Comparison of ENCODE assay signal across 24 cellular contexts in the genomic region with DNA sequence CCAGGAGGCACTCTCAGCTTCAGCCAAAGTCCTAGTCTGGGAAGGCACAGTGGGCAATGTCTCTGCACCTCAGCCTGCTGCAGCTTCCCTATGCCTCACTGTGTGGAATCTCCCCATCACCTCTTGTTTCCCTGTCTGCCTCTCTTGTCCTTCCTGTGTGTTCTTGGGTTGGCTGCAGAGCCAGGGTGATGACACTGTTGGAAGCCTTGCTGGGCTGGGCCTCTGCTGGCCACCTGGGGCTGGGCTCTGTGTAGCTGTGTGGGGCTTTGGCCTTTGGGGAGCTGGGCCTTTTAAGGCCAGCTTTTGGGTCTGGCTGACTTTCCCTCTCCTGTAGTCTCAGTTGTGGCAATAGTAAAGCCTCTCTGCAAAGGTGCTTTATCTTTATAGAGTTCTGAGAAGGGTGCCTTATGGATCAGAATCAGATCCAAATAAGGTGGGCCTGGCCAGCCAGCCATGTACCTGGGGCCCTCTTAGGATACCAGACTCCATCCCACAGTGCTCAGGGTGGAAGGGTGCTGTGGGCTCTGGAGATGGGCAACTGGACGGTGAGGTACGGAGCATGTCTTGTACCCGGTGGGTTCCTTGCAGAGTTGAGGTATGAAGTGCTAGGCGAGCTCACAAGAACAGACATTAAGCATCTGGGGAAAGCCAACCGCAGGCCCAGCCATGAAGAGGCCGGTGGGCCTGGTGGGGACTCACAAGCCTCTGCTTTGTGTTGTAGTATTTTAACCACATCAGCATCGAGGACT. TPM values are rescaled to one million over a fixed set of nuclear protein-coding genes. Genes with fewer than 3 reads are reported as not detected.
A peak's percentile ranks its signal among the peaks of the same experiment; 100 is the strongest.
DNase-seq lines count a peak whose midpoint lies in the region; ATAC-seq, FAIRE-seq and TF ChIP-seq lines count a peak whose summit lies in the region.
"Had no signal": no experiment of that assay in that cellular context is flagged by ENCODE, and none has a peak within 500 bp of the region (broad histone marks: within the 10 kb centered on the region; RNA-seq: fewer than 3 reads in every experiment).

No MANE protein-coding gene starts in this region.

- TF ChIP-seq EP300 in HepG2 (IDR thresholded peaks at IDR 0.05; ENCODE audit: low read depth in 2 of 2, low read length in 2 of 2) = no peak
- TF ChIP-seq EP300 in HepG2 (CRISPR knock-in tag; IDR thresholded peaks at IDR 0.05; ENCODE audit: borderline replicate concordance) = no peak

- no peak overlapping the region for H2AFZ ChIP-seq in HepG2 (ENCODE audit: low read length)

- no peak overlapping the region for H3K4me2 ChIP-seq in HepG2 (ENCODE audit: low read depth, low read length)

- H3K27ac ChIP-seq in right lobe of liver (peak overlapping the region in 1 of 3 donors; percentile 51), HepG2 (ENCODE audit: extremely low read length, insufficient read depth, low read length) (no peak overlapping the region), angular gyrus (ENCODE audit: low read depth, low read length) (peak overlapping the region; percentile 24)
- H3K27ac ChIP-seq: tibial artery, VCaP had no signal

- peaks cover 15 to 37% (median 22%) of the 10 kb centered on the region in 4 donors for H3K4me1 Mint-ChIP-seq in naive thymus-derived CD8-positive, alpha-beta T cell

- no peak for TF ChIP-seq RAD21 in HepG2 (CRISPR knock-in tag; IDR thresholded peaks at IDR 0.05)

- H3K27me3 ChIP-seq in right lobe of liver (no peaks in the 10 kb centered on the region), HepG2 (ENCODE audit: control insufficient read depth in 1 of 2, insufficient read depth in 2 of 2, low read length in 2 of 2) (no peaks in the 10 kb centered on the region)
- H3K27me3 ChIP-seq: tibial artery had no signal

- H3K27me3 Mint-ChIP-seq in naive thymus-derived CD8-positive, alpha-beta T cell = no peaks in the 10 kb centered on the region
- H3K27me3 Mint-ChIP-seq: activated naive CD8-positive, alpha-beta T cell; CD4-positive, CD25-positive, alpha-beta regulatory T cell; stimulated activated naive CD8-positive, alpha-beta T cell treated with anti-CD3 and anti-CD28 coated beads, Interleukin-15, Interleukin-2, amounts not matched to agents 100 ng/mL and 50 ng/mL, for 24 hours had no signal

- H3K9me3 Mint-ChIP-seq in naive thymus-derived CD8-positive, alpha-beta T cell = no peaks in the 10 kb centered on the region
- H3K9me3 Mint-ChIP-seq: CD4-positive, CD25-positive, alpha-beta regulatory T cell; H9; natural killer cell; stimulated activated naive CD8-positive, alpha-beta T cell treated with anti-CD3 and anti-CD28 coated beads, Interleukin-15, Interleukin-2, amounts not matched to agents 100 ng/mL and 50 ng/mL, for 24 hours had no signal

- H3K4me3 ChIP-seq in right lobe of liver = no peak overlapping the region
- H3K4me3 ChIP-seq in HepG2 (replicated peaks in 1 of 3; ENCODE audit: insufficient read depth in 1 of 3, low read depth in 2 of 3, low read length in 3 of 3) = no peak overlapping the region
- H3K4me3 ChIP-seq: tibial artery had no signal

- peaks cover 6 to 52% (median 20%) of the 10 kb centered on the region in 4 donors for H3K36me3 ChIP-seq in right lobe of liver
- H3K36me3 ChIP-seq in HepG2 (replicated peaks in 1 of 2; ENCODE audit: control insufficient read depth in 1 of 2, insufficient read depth in 2 of 2, low read length in 2 of 2) = peaks cover 55 to 94% of the 10 kb centered on the region in 2 experiments

- CTCF ChIA-PET in HepG2 (lab: Yijun Ruan, JAX; ENCODE audit: low intra/inter-chr PET ratio, low total read pairs) = no interaction called here

- intact Hi-C loops in right lobe of liver (cut with DNase I) = no loop called here
- intact Hi-C loops in HepG2 (cut with micrococcal nuclease; ENCODE audit: unreplicated experiment) = no loop called here

- no peak overlapping the region for H3K9ac ChIP-seq in HepG2 (ENCODE audit: insufficient read depth, low read depth, low read length)

- H3K79me2 ChIP-seq in HepG2 (ENCODE audit: insufficient read depth, low read length) = peaks cover 10% of the 10 kb centered on the region

- no peak overlapping the region for H3K4me3 Mint-ChIP-seq in naive thymus-derived CD8-positive, alpha-beta T cell
- H3K4me3 Mint-ChIP-seq: activated naive CD8-positive, alpha-beta T cell; H9; natural killer cell; stimulated activated naive CD8-positive, alpha-beta T cell treated with anti-CD3 and anti-CD28 coated beads, Interleukin-15, Interleukin-2, amounts not matched to agents 100 ng/mL and 50 ng/mL, for 24 hours had no signal

- in situ Hi-C loops in HepG2 (cut with HindIII; ENCODE audit: extremely low pct_ligation_motif_present, low pct_unique_long_range_greater_than_20kb) = no loop called here

- POLR2A ChIA-PET in HepG2 (lab: Yijun Ruan, JAX) = no interaction called here
- POLR2A ChIA-PET in naive thymus-derived CD8-positive, alpha-beta T cell (lab: Charles Lee) = interaction anchor here (1.3 to 1.9 kb wide), 2 partner anchors 11 to 13 kb away, joined by 3 to 7 read pairs; a partner anchor contains a TSS

- no TSS peak for BruUV-seq in HepG2 (replicated peaks; lab: Mats Ljungman, UMichigan)

- H4K20me1 ChIP-seq in HepG2 (ENCODE audit: insufficient read depth, low read length) = no peaks in the 10 kb centered on the region

- H3K4me1 ChIP-seq in right lobe of liver (peaks cover 0 to 21% (median 9%) of the 10 kb centered on the region in 4 donors), HepG2 (ENCODE audit: insufficient read depth, low read length) (peaks cover 8% of the 10 kb centered on the region; the same call in 1 of the 2 replicates)
- H3K4me1 ChIP-seq: tibial artery had no signal

- no peak for FAIRE-seq in HepG2 (lab: Jason Lieb, UNC)
- FAIRE-seq: RCC 7860 had no signal

- H3K27ac Mint-ChIP-seq in naive thymus-derived CD8-positive, alpha-beta T cell = peak overlapping the region in 6 of 10 donors; percentile 25 to 80 (median 52)
- H3K27ac Mint-ChIP-seq: natural killer cell; stimulated activated naive CD8-positive, alpha-beta T cell treated with anti-CD3 and anti-CD28 coated beads, Interleukin-15, Interleukin-2, amounts not matched to agents 100 ng/mL and 50 ng/mL, for 24 hours had no signal

- no peak for TF ChIP-seq CTCF in right lobe of liver (IDR thresholded peaks at IDR 0.05)
- TF ChIP-seq CTCF in HepG2 (CRISPR knock-in tag; IDR thresholded peaks at IDR 0.05) = no peak

- TF ChIP-seq POLR2A in right lobe of liver (IDR thresholded peaks at IDR 0.05) (no peak), HepG2 (IDR thresholded peaks at IDR 0.05; ENCODE audit: insufficient read depth in 1 of 2, low read depth in 2 of 2, low read length in 2 of 2) (no peak)

- peaks cover 0 to 40% (median 2%) of the 10 kb centered on the region in 3 donors for H3K36me3 Mint-ChIP-seq in naive thymus-derived CD8-positive, alpha-beta T cell
- H3K36me3 Mint-ChIP-seq: natural killer cell had no signal

- ATAC-seq in right lobe of liver (no peak), HepG2 (no peak), esophagus mucosa (no peak), GM19324 (IDR thresholded peaks at IDR 0.05; ENCODE audit: low FRiP score, unreplicated experiment) (no peak), GM19023 (IDR thresholded peaks at IDR 0.05; ENCODE audit: unreplicated experiment) (no peak)
- no peak for ATAC-seq in naive thymus-derived CD8-positive, alpha-beta T cell
- ATAC-seq: left lobe of liver, natural killer cell had no signal

- WGBS in right lobe of liver (ENCODE audit: insufficient coverage, low coverage, low lambda C conversion rate, missing lambda C conversion rate) = 100% methylated on average over 4 of the region's 7 CpGs
- WGBS in HepG2 (ENCODE audit: low lambda C conversion rate) = 97% methylated on average over 7 of the region's 7 CpGs

- DNase-seq in right lobe of liver (peak in 2 of 3 donors; percentile 5 to 33), HepG2 (ENCODE audit: low spot score) (no peak)
- peak in 1 of 10 donors; percentile 32 for DNase-seq in naive thymus-derived CD8-positive, alpha-beta T cell
- DNase-seq: activated CD4-positive, alpha-beta T cell treated with anti-CD3 and anti-CD28 coated beads, Interleukin-2, amount 50 U/mL, for 4 hours; CD4-positive, CD25-positive, alpha-beta regulatory T cell; effector CD4-positive, alpha-beta T cell; erythroblast; H9; natural killer cell; NCI-H1092; NCI-H187 treated with DMSO at 0.1 percent for 48 hours; NCI-H69; retina; T-helper 2 cell; tibial artery had no signal

- H3K9me3 ChIP-seq in right lobe of liver (no peaks in the 10 kb centered on the region), HepG2 (ENCODE audit: low read length) (no peaks in the 10 kb centered on the region)
- H3K9me3 ChIP-seq: tibial artery had no signal

RNA-seq across cellular contexts. Expression of a gene that starts 10.3 kb away (rescaled TPM):
- total RNA-seq in right lobe of liver (100 to 1,000 TPM in 2 of 6 experiments, 10 to 100 TPM in 4; 39.5 to 224 (median 52.2) TPM), HepG2 (2016; rRNA removed; fragmentation: Illumina TruSeq; extraction: Trizol) (492 and 544 TPM in 2 replicates), esophagus mucosa (141 TPM)
- total RNA-seq in HepG2 (2016; cell fraction: cytosol; rRNA removed; fragmentation: Illumina TruSeq; extraction: Trizol; ENCODE audit: low read depth) = 261 and 299 TPM in 2 replicates
- 488 and 609 TPM in 2 replicates for total RNA-seq in HepG2 (2016; cell fraction: insoluble cytoplasmic fraction; rRNA removed; fragmentation: Illumina TruSeq; extraction: Trizol)
- 327 and 371 TPM in 2 replicates for total RNA-seq in HepG2 (2016; cell fraction: membrane; rRNA removed; fragmentation: Illumina TruSeq; extraction: Trizol)
- total RNA-seq in HepG2 (2016; cell fraction: nucleus; rRNA removed; fragmentation: Illumina TruSeq; extraction: Trizol) = 174 and 196 TPM in 2 replicates
- 167 and 181 TPM in 2 replicates for polyA plus RNA-seq in HepG2 (2011; rRNA removed)
- 186 and 192 TPM in 2 replicates for polyA plus RNA-seq in HepG2 (2011; cell fraction: cytosol; rRNA removed)
- 148 and 170 TPM in 2 replicates for polyA plus RNA-seq in HepG2 (2011; cell fraction: nucleus; rRNA removed)
- 127 and 149 TPM in 2 replicates for polyA plus RNA-seq in HepG2 (2012)
- polyA plus RNA-seq in HepG2 (2016; cell fraction: cytosol; fragmentation: Illumina TruSeq; extraction: Trizol; ENCODE audit: low read depth) = 239 and 293 TPM in 2 replicates
- 614 and 703 TPM in 2 replicates for polyA plus RNA-seq in HepG2 (2016; cell fraction: insoluble cytoplasmic fraction; fragmentation: Illumina TruSeq; extraction: Trizol; ENCODE audit: low read depth)
- polyA plus RNA-seq in HepG2 (2016; cell fraction: membrane; fragmentation: Illumina TruSeq; extraction: Trizol; ENCODE audit: low read depth) = 272 and 323 TPM in 2 replicates
- 346 and 368 TPM in 2 replicates for polyA plus RNA-seq in HepG2 (2016; cell fraction: nucleus; fragmentation: Illumina TruSeq; extraction: Trizol; ENCODE audit: insufficient read depth, low read depth)
- 156 and 233 TPM in 2 replicates for polyA minus RNA-seq in HepG2 (2011; rRNA and poly(A)+ RNA removed; ENCODE audit: low replicate concordance)
- 76.0 and 88.9 TPM in 2 replicates for polyA minus RNA-seq in HepG2 (2011; cell fraction: cytosol; rRNA and poly(A)+ RNA removed)
- 52.2 and 57.9 TPM in 2 replicates for polyA minus RNA-seq in HepG2 (2011; cell fraction: nucleus; rRNA and poly(A)+ RNA removed)
- 10 to 100 TPM; 64.0 to 67.0 TPM for total RNA-seq in naive thymus-derived CD8-positive, alpha-beta T cell
- 100 to 1,000 TPM in 1 of 3 donors, 10 to 100 TPM in 2; 72.5 to 106 (median 92.7) TPM for polyA plus RNA-seq in naive thymus-derived CD8-positive, alpha-beta T cell

RNA-seq across cellular contexts. Expression of a gene that starts 11.4 kb away (rescaled TPM):
- total RNA-seq in right lobe of liver = 10 to 100 TPM; 26.9 to 54.6 (median 29.1) TPM
- 18.4 and 30.3 TPM in 2 replicates for total RNA-seq in HepG2 (2016; rRNA removed; fragmentation: Illumina TruSeq; extraction: Trizol)
- total RNA-seq in HepG2 (2016; cell fraction: cytosol; rRNA removed; fragmentation: Illumina TruSeq; extraction: Trizol; ENCODE audit: low read depth) = 11.5 and 14.4 TPM in 2 replicates
- total RNA-seq in HepG2 (2016; cell fraction: insoluble cytoplasmic fraction; rRNA removed; fragmentation: Illumina TruSeq; extraction: Trizol) = 16.2 and 32.5 TPM in 2 replicates
- total RNA-seq in HepG2 (2016; cell fraction: membrane; rRNA removed; fragmentation: Illumina TruSeq; extraction: Trizol) = 15.5 and 21.4 TPM in 2 replicates
- total RNA-seq in HepG2 (2016; cell fraction: nucleus; rRNA removed; fragmentation: Illumina TruSeq; extraction: Trizol) = 35.9 and 49.2 TPM in 2 replicates
- 24.0 and 30.8 TPM in 2 replicates for polyA plus RNA-seq in HepG2 (2011; rRNA removed)
- 12.3 and 19.2 TPM in 2 replicates for polyA plus RNA-seq in HepG2 (2011; cell fraction: cytosol; rRNA removed)
- polyA plus RNA-seq in HepG2 (2011; cell fraction: nucleus; rRNA removed) = 251 and 263 TPM in 2 replicates
- 17.6 and 20.5 TPM in 2 replicates for polyA plus RNA-seq in HepG2 (2012)
- polyA plus RNA-seq in HepG2 (2016; cell fraction: cytosol; fragmentation: Illumina TruSeq; extraction: Trizol; ENCODE audit: low read depth) = 7.7 TPM in 2 replicates
- polyA plus RNA-seq in HepG2 (2016; cell fraction: insoluble cytoplasmic fraction; fragmentation: Illumina TruSeq; extraction: Trizol; ENCODE audit: low read depth) = 20.9 and 22.1 TPM in 2 replicates
- polyA plus RNA-seq in HepG2 (2016; cell fraction: membrane; fragmentation: Illumina TruSeq; extraction: Trizol; ENCODE audit: low read depth) = 11.9 and 13.0 TPM in 2 replicates
- 95.8 and 103 TPM in 2 replicates for polyA plus RNA-seq in HepG2 (2016; cell fraction: nucleus; fragmentation: Illumina TruSeq; extraction: Trizol; ENCODE audit: insufficient read depth, low read depth)
- polyA minus RNA-seq in HepG2 (2011; rRNA and poly(A)+ RNA removed; ENCODE audit: low replicate concordance) = 51.2 and 62.1 TPM in 2 replicates
- 10.6 and 13.6 TPM in 2 replicates for polyA minus RNA-seq in HepG2 (2011; cell fraction: cytosol; rRNA and poly(A)+ RNA removed)
- polyA minus RNA-seq in HepG2 (2011; cell fraction: nucleus; rRNA and poly(A)+ RNA removed) = 48.9 and 53.0 TPM in 2 replicates
- total RNA-seq in naive thymus-derived CD8-positive, alpha-beta T cell = 100 to 1,000 TPM; 120 to 123 TPM
- 10 to 100 TPM; 24.8 to 36.8 (median 32.5) TPM for polyA plus RNA-seq in naive thymus-derived CD8-positive, alpha-beta T cell
- 31.8 TPM for total RNA-seq in esophagus mucosa

RNA-seq across cellular contexts. Expression of a gene that starts 25.6 kb away (rescaled TPM):
- total RNA-seq in right lobe of liver = 10 to 100 TPM; 11.4 to 27.2 (median 16.1) TPM
- 14.8 and 23.2 TPM in 2 replicates for total RNA-seq in HepG2 (2016; rRNA removed; fragmentation: Illumina TruSeq; extraction: Trizol)
- 6.6 and 9.7 TPM in 2 replicates for total RNA-seq in HepG2 (2016; cell fraction: cytosol; rRNA removed; fragmentation: Illumina TruSeq; extraction: Trizol; ENCODE audit: low read depth)
- total RNA-seq in HepG2 (2016; cell fraction: insoluble cytoplasmic fraction; rRNA removed; fragmentation: Illumina TruSeq; extraction: Trizol) = 12.0 and 23.2 TPM in 2 replicates
- 9.0 and 9.2 TPM in 2 replicates for total RNA-seq in HepG2 (2016; cell fraction: membrane; rRNA removed; fragmentation: Illumina TruSeq; extraction: Trizol)
- total RNA-seq in HepG2 (2016; cell fraction: nucleus; rRNA removed; fragmentation: Illumina TruSeq; extraction: Trizol) = 31.9 and 36.2 TPM in 2 replicates
- 10.2 and 14.6 TPM in 2 replicates for polyA plus RNA-seq in HepG2 (2011; rRNA removed)
- 5.7 and 6.4 TPM in 2 replicates for polyA plus RNA-seq in HepG2 (2011; cell fraction: cytosol; rRNA removed)
- 78.1 and 81.2 TPM in 2 replicates for polyA plus RNA-seq in HepG2 (2011; cell fraction: nucleus; rRNA removed)
- polyA plus RNA-seq in HepG2 (2012) = 11.5 and 13.9 TPM in 2 replicates
- 2.2 and 2.4 TPM in 2 replicates for polyA plus RNA-seq in HepG2 (2016; cell fraction: cytosol; fragmentation: Illumina TruSeq; extraction: Trizol; ENCODE audit: low read depth)
- polyA plus RNA-seq in HepG2 (2016; cell fraction: insoluble cytoplasmic fraction; fragmentation: Illumina TruSeq; extraction: Trizol; ENCODE audit: low read depth) = 11.4 and 14.1 TPM in 2 replicates
- polyA plus RNA-seq in HepG2 (2016; cell fraction: membrane; fragmentation: Illumina TruSeq; extraction: Trizol; ENCODE audit: low read depth) = 4.9 TPM in 2 replicates
- polyA plus RNA-seq in HepG2 (2016; cell fraction: nucleus; fragmentation: Illumina TruSeq; extraction: Trizol; ENCODE audit: insufficient read depth, low read depth) = 67.7 and 78.1 TPM in 2 replicates
- polyA minus RNA-seq in HepG2 (2011; rRNA and poly(A)+ RNA removed; ENCODE audit: low replicate concordance) = 25.9 and 28.5 TPM in 2 replicates
- 4.4 and 5.3 TPM in 2 replicates for polyA minus RNA-seq in HepG2 (2011; cell fraction: cytosol; rRNA and poly(A)+ RNA removed)
- polyA minus RNA-seq in HepG2 (2011; cell fraction: nucleus; rRNA and poly(A)+ RNA removed) = 31.7 and 34.0 TPM in 2 replicates
- total RNA-seq in naive thymus-derived CD8-positive, alpha-beta T cell = 10 to 100 TPM; 51.3 to 53.3 TPM
- polyA plus RNA-seq in naive thymus-derived CD8-positive, alpha-beta T cell = 1 to 10 TPM; 4.0 to 6.0 (median 4.4) TPM
- total RNA-seq in esophagus mucosa = 16.2 TPM

RNA-seq across cellular contexts. Expression of a gene that starts 26.0 kb away (rescaled TPM):
- 10 to 100 TPM; 11.4 to 39.0 (median 28.7) TPM for total RNA-seq in right lobe of liver
- 2.2 and 7.5 TPM in 2 replicates for total RNA-seq in HepG2 (2016; rRNA removed; fragmentation: Illumina TruSeq; extraction: Trizol)
- total RNA-seq in HepG2 (2016; cell fraction: cytosol; rRNA removed; fragmentation: Illumina TruSeq; extraction: Trizol; ENCODE audit: low read depth) = 9.7 and 13.0 TPM in 2 replicates
- 2.3 and 6.9 TPM in 2 replicates for total RNA-seq in HepG2 (2016; cell fraction: insoluble cytoplasmic fraction; rRNA removed; fragmentation: Illumina TruSeq; extraction: Trizol)
- total RNA-seq in HepG2 (2016; cell fraction: membrane; rRNA removed; fragmentation: Illumina TruSeq; extraction: Trizol) = 7.3 and 7.7 TPM in 2 replicates
- 10.4 and 12.9 TPM in 2 replicates for total RNA-seq in HepG2 (2016; cell fraction: nucleus; rRNA removed; fragmentation: Illumina TruSeq; extraction: Trizol)
- polyA plus RNA-seq in HepG2 (2011; rRNA removed) = 21.3 and 23.8 TPM in 2 replicates
- 7.4 and 11.5 TPM in 2 replicates for polyA plus RNA-seq in HepG2 (2011; cell fraction: cytosol; rRNA removed)
- 339 and 424 TPM in 2 replicates for polyA plus RNA-seq in HepG2 (2011; cell fraction: nucleus; rRNA removed)
- 20.4 and 23.6 TPM in 2 replicates for polyA plus RNA-seq in HepG2 (2012)
- 4.7 and 5.5 TPM in 2 replicates for polyA plus RNA-seq in HepG2 (2016; cell fraction: cytosol; fragmentation: Illumina TruSeq; extraction: Trizol; ENCODE audit: low read depth)
- polyA plus RNA-seq in HepG2 (2016; cell fraction: insoluble cytoplasmic fraction; fragmentation: Illumina TruSeq; extraction: Trizol; ENCODE audit: low read depth) = 6.9 and 9.6 TPM in 2 replicates
- polyA plus RNA-seq in HepG2 (2016; cell fraction: membrane; fragmentation: Illumina TruSeq; extraction: Trizol; ENCODE audit: low read depth) = 13.6 and 14.9 TPM in 2 replicates
- 107 and 110 TPM in 2 replicates for polyA plus RNA-seq in HepG2 (2016; cell fraction: nucleus; fragmentation: Illumina TruSeq; extraction: Trizol; ENCODE audit: insufficient read depth, low read depth)
- polyA minus RNA-seq in HepG2 (2011; rRNA and poly(A)+ RNA removed; ENCODE audit: low replicate concordance) = 10.0 and 10.2 TPM in 2 replicates
- 4.3 and 6.2 TPM in 2 replicates for polyA minus RNA-seq in HepG2 (2011; cell fraction: cytosol; rRNA and poly(A)+ RNA removed)
- polyA minus RNA-seq in HepG2 (2011; cell fraction: nucleus; rRNA and poly(A)+ RNA removed) = 11.3 and 19.8 TPM in 2 replicates
- 10 to 100 TPM; 93.5 to 99.2 TPM for total RNA-seq in naive thymus-derived CD8-positive, alpha-beta T cell
- 1 to 10 TPM; 1.4 to 4.6 (median 2.6) TPM for polyA plus RNA-seq in naive thymus-derived CD8-positive, alpha-beta T cell
- 24.5 TPM for total RNA-seq in esophagus mucosa

RNA-seq across cellular contexts. Expression of a gene that starts 45.2 kb away (rescaled TPM):
- total RNA-seq in right lobe of liver (not detected), HepG2 (2016; rRNA removed; fragmentation: Illumina TruSeq; extraction: Trizol) (not detected in 2 replicates), esophagus mucosa (0.44 TPM)
- total RNA-seq in HepG2 (2016; cell fraction: cytosol; rRNA removed; fragmentation: Illumina TruSeq; extraction: Trizol; ENCODE audit: low read depth) = not detected in 2 replicates
- total RNA-seq in HepG2 (2016; cell fraction: insoluble cytoplasmic fraction; rRNA removed; fragmentation: Illumina TruSeq; extraction: Trizol) = not detected in 2 replicates
- not detected in 2 replicates for total RNA-seq in HepG2 (2016; cell fraction: membrane; rRNA removed; fragmentation: Illumina TruSeq; extraction: Trizol)
- not detected in 2 replicates for total RNA-seq in HepG2 (2016; cell fraction: nucleus; rRNA removed; fragmentation: Illumina TruSeq; extraction: Trizol)
- not detected in 2 replicates for polyA plus RNA-seq in HepG2 (2011; rRNA removed)
- not detected in 2 replicates for polyA plus RNA-seq in HepG2 (2011; cell fraction: cytosol; rRNA removed)
- not detected in 2 replicates for polyA plus RNA-seq in HepG2 (2011; cell fraction: nucleus; rRNA removed)
- not detected in 2 replicates for polyA plus RNA-seq in HepG2 (2012)
- not detected in 2 replicates for polyA plus RNA-seq in HepG2 (2016; cell fraction: cytosol; fragmentation: Illumina TruSeq; extraction: Trizol; ENCODE audit: low read depth)
- not detected in 2 replicates for polyA plus RNA-seq in HepG2 (2016; cell fraction: insoluble cytoplasmic fraction; fragmentation: Illumina TruSeq; extraction: Trizol; ENCODE audit: low read depth)
- not detected in 2 replicates for polyA plus RNA-seq in HepG2 (2016; cell fraction: membrane; fragmentation: Illumina TruSeq; extraction: Trizol; ENCODE audit: low read depth)
- not detected in 2 replicates for polyA plus RNA-seq in HepG2 (2016; cell fraction: nucleus; fragmentation: Illumina TruSeq; extraction: Trizol; ENCODE audit: insufficient read depth, low read depth)
- polyA minus RNA-seq in HepG2 (2011; rRNA and poly(A)+ RNA removed; ENCODE audit: low replicate concordance) = not detected in 2 replicates
- polyA minus RNA-seq in HepG2 (2011; cell fraction: cytosol; rRNA and poly(A)+ RNA removed) = not detected in 2 replicates
- polyA minus RNA-seq in HepG2 (2011; cell fraction: nucleus; rRNA and poly(A)+ RNA removed) = not detected in 2 replicates
- not detected for total RNA-seq in naive thymus-derived CD8-positive, alpha-beta T cell
- polyA plus RNA-seq in naive thymus-derived CD8-positive, alpha-beta T cell = not detected
- total RNA-seq: H9, left lobe of liver had no signal
- polyA plus RNA-seq: CD4-positive, CD25-positive, alpha-beta regulatory T cell had no signal
